2 cellular contexts compared by ENCODE assay signal in genomic region chr19:5307655-5308054, GRCh38.
TF ChIP-seq lines count a peak whose summit lies in the region.

No MANE protein-coding gene starts in this region.

TF ChIP-seq in GM12878, 131 proteins besides CTCF, POLR2A, EP300 and RAD21:
- no peak for TF ChIP-seq PRDM15 (CRISPR knock-in tag; IDR thresholded peaks at IDR 0.05)
- TF ChIP-seq ZBTB40 (IDR thresholded peaks at IDR 0.05; ENCODE audit: borderline replicate concordance) = peak; percentile 82

TF ChIP-seq in GM12891, 5 proteins besides CTCF, POLR2A, EP300 and RAD21:
- TF ChIP-seq TAF1 (IDR thresholded peaks at IDR 0.05; ENCODE audit: low read depth, low read length) (no peak), POLR2AphosphoS5 (IDR thresholded peaks at IDR 0.05; ENCODE audit: low read depth, low read length) (no peak)
